30 cellular contexts compared by ENCODE assay signal in genomic region chr11:126521196-126521595, GRCh38.
"Had no signal": no experiment of that assay in that cellular context is flagged by ENCODE, and none has a peak within 500 bp of the region (broad histone marks: within the 10 kb centered on the region; RNA-seq: fewer than 3 reads in every experiment).

No MANE protein-coding gene starts in this region.

- H3K9me3 ChIP-seq: lower lobe of right lung, prostate gland, suprapubic skin, thoracic aorta, tibial artery, vagina had no signal

- FAIRE-seq: keratinocyte, small intestine had no signal

- H3K36me3 Mint-ChIP-seq: naive thymus-derived CD8-positive, alpha-beta T cell; neural progenitor cell; stimulated activated memory B cell treated with anti-CD40 and anti-IgM and Interleukin-4, amounts not matched to agents 10 μg/mL and 1 μg/mL and 100 μg/mL, for 72 hours; type B pancreatic cell had no signal

- H3K4me1 Mint-ChIP-seq: naive thymus-derived CD8-positive, alpha-beta T cell; stimulated activated memory B cell treated with anti-CD40 and anti-IgM and Interleukin-4, amounts not matched to agents 10 μg/mL and 1 μg/mL and 100 μg/mL, for 72 hours had no signal

- H2AFZ ChIP-seq: neural progenitor cell, parathyroid adenoma had no signal

- H3K36me3 ChIP-seq: lower lobe of right lung, neural progenitor cell, prostate gland, suprapubic skin, thoracic aorta, tibial artery, vagina had no signal

- ATAC-seq: left cardiac atrium; left lobe of liver; left ventricle myocardium superior; lower lobe of right lung; naive thymus-derived CD8-positive, alpha-beta T cell; right cardiac atrium; sciatic nerve; stimulated activated memory B cell treated with anti-CD40 and anti-IgM and Interleukin-4, amounts not matched to agents 10 μg/mL and 1 μg/mL and 100 μg/mL, for 72 hours had no signal

- H3K27me3 ChIP-seq: neural progenitor cell, vagina had no signal

- H3K79me2 ChIP-seq: parathyroid adenoma had no signal

- H3K27ac ChIP-seq: lower lobe of right lung, neural progenitor cell, parathyroid adenoma, prostate gland, suprapubic skin, thoracic aorta, tibial artery, vagina had no signal

- DNase-seq: head of caudate nucleus; hippocampal formation; kidney glomerular epithelial cell; left cardiac atrium; left ventricle myocardium superior; lower lobe of right lung; mammary epithelial cell; mesenchymal stem cell; naive thymus-derived CD8-positive, alpha-beta T cell; retina; right cardiac atrium; small intestine; stimulated activated CD4-positive, alpha-beta T cell treated with anti-CD3 and anti-CD28 coated beads, Interleukin-1b, Interleukin-23, amount 100 ng/mL, for 48 hours; stimulated activated CD4-positive, alpha-beta T cell treated with anti-CD3 and anti-CD28 coated beads, Interleukin-2, amount 100 ng/mL, for 48 hours; stimulated activated CD4-positive, alpha-beta T cell treated with anti-CD3 and anti-CD28 coated beads, Interleukin-4, amount 100 ng/mL, for 4 hours; stimulated activated CD8-positive, alpha-beta memory T cell treated with anti-CD3 and anti-CD28 coated beads, Interleukin-4, amount 100 ng/mL, for 48 hours; stimulated activated naive CD4-positive, alpha-beta T cell treated with Interleukin-2 at 50 U/mL for 16 hours; tibial artery had no signal

- H3K4me2 ChIP-seq: neural progenitor cell had no signal

- H3K27ac Mint-ChIP-seq: neural progenitor cell; stimulated activated memory B cell treated with anti-CD40 and anti-IgM and Interleukin-4, amounts not matched to agents 10 μg/mL and 1 μg/mL and 100 μg/mL, for 72 hours; type B pancreatic cell had no signal

- H3K9me3 Mint-ChIP-seq: naive thymus-derived CD8-positive, alpha-beta T cell; nephron; neural progenitor cell; stimulated activated memory B cell treated with anti-CD40 and anti-IgM and Interleukin-4, amounts not matched to agents 10 μg/mL and 1 μg/mL and 100 μg/mL, for 72 hours; type B pancreatic cell had no signal

- H3K4me1 ChIP-seq: lower lobe of right lung, parathyroid adenoma, prostate gland, suprapubic skin, tibial artery, vagina had no signal

- H3K4me3 ChIP-seq: lower lobe of right lung, neural progenitor cell, prostate gland, suprapubic skin, thoracic aorta, tibial artery, vagina had no signal

- H3K4me3 Mint-ChIP-seq: naive thymus-derived CD8-positive, alpha-beta T cell; neural progenitor cell; stimulated activated memory B cell treated with anti-CD40 and anti-IgM and Interleukin-4, amounts not matched to agents 10 μg/mL and 1 μg/mL and 100 μg/mL, for 72 hours; type B pancreatic cell had no signal
